1 cellular context compared by ENCODE assay signal in the genomic region with DNA sequence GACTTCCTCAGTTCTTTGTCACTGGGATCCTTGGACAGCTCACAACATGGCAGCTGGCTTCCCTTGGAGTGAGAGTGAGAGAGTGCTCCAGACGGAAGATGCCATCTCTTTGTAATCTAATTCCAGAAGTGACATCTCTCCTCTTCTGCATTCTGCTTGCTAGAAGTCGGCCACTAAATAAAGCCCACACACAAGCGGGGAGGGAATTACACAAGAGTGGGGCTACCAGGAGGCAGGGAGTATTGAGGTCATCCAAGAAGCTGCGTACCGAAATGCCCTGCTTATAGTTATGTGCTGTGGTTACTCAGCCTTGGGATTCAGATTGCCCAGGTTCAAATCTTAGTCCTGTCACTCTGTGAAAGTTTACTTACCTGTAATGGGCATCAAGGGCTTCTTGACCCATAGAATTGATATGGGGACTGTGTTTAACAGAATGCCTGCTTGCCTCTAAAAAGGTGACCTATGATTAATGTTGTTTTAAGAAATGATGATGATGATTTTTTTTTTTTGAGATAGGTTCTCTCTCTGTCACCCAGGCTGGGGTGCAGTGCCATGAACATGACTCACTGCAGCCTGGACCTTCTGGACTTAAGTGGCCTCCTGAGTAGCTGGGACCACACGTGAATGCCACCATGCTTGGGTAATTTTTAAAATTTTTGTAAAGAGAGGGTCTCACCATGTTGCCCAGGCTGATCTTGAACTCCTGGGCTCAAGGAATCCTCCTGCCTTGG.
A peak's percentile ranks its signal among the peaks of the same experiment; 100 is the strongest.
TF ChIP-seq lines count a peak whose summit lies in the region.

No MANE protein-coding gene starts in this region.

TF ChIP-seq in HepG2, 621 proteins besides CTCF, POLR2A, EP300 and RAD21 (continued from another document and continues in another):
- TF ChIP-seq, protein P1, sequence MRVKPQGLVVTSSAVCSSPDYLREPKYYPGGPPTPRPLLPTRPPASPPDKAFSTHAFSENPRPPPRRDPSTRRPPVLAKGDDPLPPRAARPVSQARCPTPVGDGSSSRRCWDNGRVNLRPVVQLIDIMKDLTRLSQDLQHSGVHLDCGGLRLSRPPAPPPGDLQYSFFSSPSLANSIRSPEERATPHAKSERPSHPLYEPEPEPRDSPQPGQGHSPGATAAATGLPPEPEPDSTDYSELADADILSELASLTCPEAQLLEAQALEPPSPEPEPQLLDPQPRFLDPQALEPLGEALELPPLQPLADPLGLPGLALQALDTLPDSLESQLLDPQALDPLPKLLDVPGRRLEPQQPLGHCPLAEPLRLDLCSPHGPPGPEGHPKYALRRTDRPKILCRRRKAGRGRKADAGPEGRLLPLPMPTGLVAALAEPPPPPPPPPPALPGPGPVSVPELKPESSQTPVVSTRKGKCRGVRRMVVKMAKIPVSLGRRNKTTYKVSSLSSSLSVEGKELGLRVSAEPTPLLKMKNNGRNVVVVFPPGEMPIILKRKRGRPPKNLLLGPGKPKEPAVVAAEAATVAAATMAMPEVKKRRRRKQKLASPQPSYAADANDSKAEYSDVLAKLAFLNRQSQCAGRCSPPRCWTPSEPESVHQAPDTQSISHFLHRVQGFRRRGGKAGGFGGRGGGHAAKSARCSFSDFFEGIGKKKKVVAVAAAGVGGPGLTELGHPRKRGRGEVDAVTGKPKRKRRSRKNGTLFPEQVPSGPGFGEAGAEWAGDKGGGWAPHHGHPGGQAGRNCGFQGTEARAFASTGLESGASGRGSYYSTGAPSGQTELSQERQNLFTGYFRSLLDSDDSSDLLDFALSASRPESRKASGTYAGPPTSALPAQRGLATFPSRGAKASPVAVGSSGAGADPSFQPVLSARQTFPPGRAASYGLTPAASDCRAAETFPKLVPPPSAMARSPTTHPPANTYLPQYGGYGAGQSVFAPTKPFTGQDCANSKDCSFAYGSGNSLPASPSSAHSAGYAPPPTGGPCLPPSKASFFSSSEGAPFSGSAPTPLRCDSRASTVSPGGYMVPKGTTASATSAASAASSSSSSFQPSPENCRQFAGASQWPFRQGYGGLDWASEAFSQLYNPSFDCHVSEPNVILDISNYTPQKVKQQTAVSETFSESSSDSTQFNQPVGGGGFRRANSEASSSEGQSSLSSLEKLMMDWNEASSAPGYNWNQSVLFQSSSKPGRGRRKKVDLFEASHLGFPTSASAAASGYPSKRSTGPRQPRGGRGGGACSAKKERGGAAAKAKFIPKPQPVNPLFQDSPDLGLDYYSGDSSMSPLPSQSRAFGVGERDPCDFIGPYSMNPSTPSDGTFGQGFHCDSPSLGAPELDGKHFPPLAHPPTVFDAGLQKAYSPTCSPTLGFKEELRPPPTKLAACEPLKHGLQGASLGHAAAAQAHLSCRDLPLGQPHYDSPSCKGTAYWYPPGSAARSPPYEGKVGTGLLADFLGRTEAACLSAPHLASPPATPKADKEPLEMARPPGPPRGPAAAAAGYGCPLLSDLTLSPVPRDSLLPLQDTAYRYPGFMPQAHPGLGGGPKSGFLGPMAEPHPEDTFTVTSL (CRISPR knock-in tag; IDR thresholded peaks at IDR 0.05; ENCODE audit: borderline replicate concordance), result no peak
- no peak for TF ChIP-seq ZFP41 (CRISPR knock-in tag; IDR thresholded peaks at IDR 0.05; ENCODE audit: borderline replicate concordance)
- TF ChIP-seq SOX13 (IDR thresholded peaks at IDR 0.05), result no peak
- TF ChIP-seq SOX13 (CRISPR knock-in tag; conservative IDR thresholded peaks at IDR 0.05 in 1 of 2, IDR thresholded peaks at IDR 0.05 in 1 of 2), result no peak
- no peak for TF ChIP-seq KLF16 (CRISPR knock-in tag; IDR thresholded peaks at IDR 0.05)
- TF ChIP-seq, protein P2, sequence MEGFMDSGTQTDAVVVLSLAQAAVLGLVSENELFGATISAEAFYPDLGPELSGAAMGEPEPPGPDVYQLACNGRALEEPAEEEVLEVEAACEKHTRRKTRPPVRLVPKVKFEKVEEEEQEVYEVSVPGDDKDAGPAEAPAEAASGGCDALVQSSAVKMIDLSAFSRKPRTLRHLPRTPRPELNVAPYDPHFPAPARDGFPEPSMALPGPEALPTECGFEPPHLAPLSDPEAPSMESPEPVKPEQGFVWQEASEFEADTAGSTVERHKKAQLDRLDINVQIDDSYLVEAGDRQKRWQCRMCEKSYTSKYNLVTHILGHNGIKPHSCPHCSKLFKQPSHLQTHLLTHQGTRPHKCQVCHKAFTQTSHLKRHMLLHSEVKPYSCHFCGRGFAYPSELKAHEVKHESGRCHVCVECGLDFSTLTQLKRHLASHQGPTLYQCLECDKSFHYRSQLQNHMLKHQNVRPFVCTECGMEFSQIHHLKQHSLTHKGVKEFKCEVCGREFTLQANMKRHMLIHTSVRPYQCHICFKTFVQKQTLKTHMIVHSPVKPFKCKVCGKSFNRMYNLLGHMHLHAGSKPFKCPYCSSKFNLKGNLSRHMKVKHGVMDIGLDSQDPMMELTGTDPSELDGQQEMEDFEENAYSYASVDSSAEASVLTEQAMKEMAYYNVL (CRISPR knock-in tag; IDR thresholded peaks at IDR 0.05; ENCODE audit: borderline replicate concordance), result no peak
- no peak for TF ChIP-seq ZNF879 (CRISPR knock-in tag; IDR thresholded peaks at IDR 0.05)
- no peak for TF ChIP-seq POLR2AphosphoS2 (IDR thresholded peaks at IDR 0.05; ENCODE audit: low read depth, low read length)
- no peak for TF ChIP-seq CENPX (CRISPR knock-in tag; IDR thresholded peaks at IDR 0.05)
- TF ChIP-seq PHF5A (CRISPR knock-in tag; IDR thresholded peaks at IDR 0.05; ENCODE audit: low read depth, unreplicated experiment), result no peak
- TF ChIP-seq, protein P3, sequence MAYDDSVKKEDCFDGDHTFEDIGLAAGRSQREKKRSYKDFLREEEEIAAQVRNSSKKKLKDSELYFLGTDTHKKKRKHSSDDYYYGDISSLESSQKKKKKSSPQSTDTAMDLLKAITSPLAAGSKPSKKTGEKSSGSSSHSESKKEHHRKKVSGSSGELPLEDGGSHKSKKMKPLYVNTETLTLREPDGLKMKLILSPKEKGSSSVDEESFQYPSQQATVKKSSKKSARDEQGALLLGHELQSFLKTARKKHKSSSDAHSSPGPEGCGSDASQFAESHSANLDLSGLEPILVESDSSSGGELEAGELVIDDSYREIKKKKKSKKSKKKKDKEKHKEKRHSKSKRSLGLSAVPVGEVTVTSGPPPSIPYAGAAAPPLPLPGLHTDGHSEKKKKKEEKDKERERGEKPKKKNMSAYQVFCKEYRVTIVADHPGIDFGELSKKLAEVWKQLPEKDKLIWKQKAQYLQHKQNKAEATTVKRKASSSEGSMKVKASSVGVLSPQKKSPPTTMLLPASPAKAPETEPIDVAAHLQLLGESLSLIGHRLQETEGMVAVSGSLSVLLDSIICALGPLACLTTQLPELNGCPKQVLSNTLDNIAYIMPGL (CRISPR knock-in tag; IDR thresholded peaks at IDR 0.05; ENCODE audit: borderline replicate concordance in 1 of 2, low read depth in 1 of 2), result no peak
- TF ChIP-seq ZBTB38 (CRISPR knock-in tag; IDR thresholded peaks at IDR 0.05), result no peak
- no peak for TF ChIP-seq KLF12 (CRISPR knock-in tag; IDR thresholded peaks at IDR 0.05; ENCODE audit: borderline replicate concordance)
- TF ChIP-seq, protein P4, sequence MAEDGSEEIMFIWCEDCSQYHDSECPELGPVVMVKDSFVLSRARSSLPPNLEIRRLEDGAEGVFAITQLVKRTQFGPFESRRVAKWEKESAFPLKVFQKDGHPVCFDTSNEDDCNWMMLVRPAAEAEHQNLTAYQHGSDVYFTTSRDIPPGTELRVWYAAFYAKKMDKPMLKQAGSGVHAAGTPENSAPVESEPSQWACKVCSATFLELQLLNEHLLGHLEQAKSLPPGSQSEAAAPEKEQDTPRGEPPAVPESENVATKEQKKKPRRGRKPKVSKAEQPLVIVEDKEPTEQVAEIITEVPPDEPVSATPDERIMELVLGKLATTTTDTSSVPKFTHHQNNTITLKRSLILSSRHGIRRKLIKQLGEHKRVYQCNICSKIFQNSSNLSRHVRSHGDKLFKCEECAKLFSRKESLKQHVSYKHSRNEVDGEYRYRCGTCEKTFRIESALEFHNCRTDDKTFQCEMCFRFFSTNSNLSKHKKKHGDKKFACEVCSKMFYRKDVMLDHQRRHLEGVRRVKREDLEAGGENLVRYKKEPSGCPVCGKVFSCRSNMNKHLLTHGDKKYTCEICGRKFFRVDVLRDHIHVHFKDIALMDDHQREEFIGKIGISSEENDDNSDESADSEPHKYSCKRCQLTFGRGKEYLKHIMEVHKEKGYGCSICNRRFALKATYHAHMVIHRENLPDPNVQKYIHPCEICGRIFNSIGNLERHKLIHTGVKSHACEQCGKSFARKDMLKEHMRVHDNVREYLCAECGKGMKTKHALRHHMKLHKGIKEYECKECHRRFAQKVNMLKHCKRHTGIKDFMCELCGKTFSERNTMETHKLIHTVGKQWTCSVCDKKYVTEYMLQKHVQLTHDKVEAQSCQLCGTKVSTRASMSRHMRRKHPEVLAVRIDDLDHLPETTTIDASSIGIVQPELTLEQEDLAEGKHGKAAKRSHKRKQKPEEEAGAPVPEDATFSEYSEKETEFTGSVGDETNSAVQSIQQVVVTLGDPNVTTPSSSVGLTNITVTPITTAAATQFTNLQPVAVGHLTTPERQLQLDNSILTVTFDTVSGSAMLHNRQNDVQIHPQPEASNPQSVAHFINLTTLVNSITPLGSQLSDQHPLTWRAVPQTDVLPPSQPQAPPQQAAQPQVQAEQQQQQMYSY (CRISPR knock-in tag; IDR thresholded peaks at IDR 0.05), result no peak
- TF ChIP-seq, protein P5, sequence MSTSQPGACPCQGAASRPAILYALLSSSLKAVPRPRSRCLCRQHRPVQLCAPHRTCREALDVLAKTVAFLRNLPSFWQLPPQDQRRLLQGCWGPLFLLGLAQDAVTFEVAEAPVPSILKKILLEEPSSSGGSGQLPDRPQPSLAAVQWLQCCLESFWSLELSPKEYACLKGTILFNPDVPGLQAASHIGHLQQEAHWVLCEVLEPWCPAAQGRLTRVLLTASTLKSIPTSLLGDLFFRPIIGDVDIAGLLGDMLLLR (CRISPR knock-in tag; IDR thresholded peaks at IDR 0.05), result 0 out of 2 replicates have a peak, but pooled peaks have one; percentile 21
- no peak for TF ChIP-seq HOXA9 (CRISPR knock-in tag; IDR thresholded peaks at IDR 0.05; ENCODE audit: borderline replicate concordance)
- TF ChIP-seq, protein P6, sequence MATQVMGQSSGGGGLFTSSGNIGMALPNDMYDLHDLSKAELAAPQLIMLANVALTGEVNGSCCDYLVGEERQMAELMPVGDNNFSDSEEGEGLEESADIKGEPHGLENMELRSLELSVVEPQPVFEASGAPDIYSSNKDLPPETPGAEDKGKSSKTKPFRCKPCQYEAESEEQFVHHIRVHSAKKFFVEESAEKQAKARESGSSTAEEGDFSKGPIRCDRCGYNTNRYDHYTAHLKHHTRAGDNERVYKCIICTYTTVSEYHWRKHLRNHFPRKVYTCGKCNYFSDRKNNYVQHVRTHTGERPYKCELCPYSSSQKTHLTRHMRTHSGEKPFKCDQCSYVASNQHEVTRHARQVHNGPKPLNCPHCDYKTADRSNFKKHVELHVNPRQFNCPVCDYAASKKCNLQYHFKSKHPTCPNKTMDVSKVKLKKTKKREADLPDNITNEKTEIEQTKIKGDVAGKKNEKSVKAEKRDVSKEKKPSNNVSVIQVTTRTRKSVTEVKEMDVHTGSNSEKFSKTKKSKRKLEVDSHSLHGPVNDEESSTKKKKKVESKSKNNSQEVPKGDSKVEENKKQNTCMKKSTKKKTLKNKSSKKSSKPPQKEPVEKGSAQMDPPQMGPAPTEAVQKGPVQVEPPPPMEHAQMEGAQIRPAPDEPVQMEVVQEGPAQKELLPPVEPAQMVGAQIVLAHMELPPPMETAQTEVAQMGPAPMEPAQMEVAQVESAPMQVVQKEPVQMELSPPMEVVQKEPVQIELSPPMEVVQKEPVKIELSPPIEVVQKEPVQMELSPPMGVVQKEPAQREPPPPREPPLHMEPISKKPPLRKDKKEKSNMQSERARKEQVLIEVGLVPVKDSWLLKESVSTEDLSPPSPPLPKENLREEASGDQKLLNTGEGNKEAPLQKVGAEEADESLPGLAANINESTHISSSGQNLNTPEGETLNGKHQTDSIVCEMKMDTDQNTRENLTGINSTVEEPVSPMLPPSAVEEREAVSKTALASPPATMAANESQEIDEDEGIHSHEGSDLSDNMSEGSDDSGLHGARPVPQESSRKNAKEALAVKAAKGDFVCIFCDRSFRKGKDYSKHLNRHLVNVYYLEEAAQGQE (IDR thresholded peaks at IDR 0.05; ENCODE audit: borderline replicate concordance in 1 of 2, low read depth in 1 of 2, low read length in 2 of 2), result no peak
- TF ChIP-seq ZNF703 (CRISPR knock-in tag; IDR thresholded peaks at IDR 0.05; ENCODE audit: borderline replicate concordance), result no peak
- no peak for TF ChIP-seq ZNF577 (CRISPR knock-in tag; IDR thresholded peaks at IDR 0.05; ENCODE audit: borderline replicate concordance, low read depth)
- TF ChIP-seq KAT2B (IDR thresholded peaks at IDR 0.05; ENCODE audit: borderline replicate concordance, low read depth, low read length), result no peak
- TF ChIP-seq ZNF136 (CRISPR knock-in tag; IDR thresholded peaks at IDR 0.05; ENCODE audit: low read depth), result no peak
- TF ChIP-seq, protein P7, sequence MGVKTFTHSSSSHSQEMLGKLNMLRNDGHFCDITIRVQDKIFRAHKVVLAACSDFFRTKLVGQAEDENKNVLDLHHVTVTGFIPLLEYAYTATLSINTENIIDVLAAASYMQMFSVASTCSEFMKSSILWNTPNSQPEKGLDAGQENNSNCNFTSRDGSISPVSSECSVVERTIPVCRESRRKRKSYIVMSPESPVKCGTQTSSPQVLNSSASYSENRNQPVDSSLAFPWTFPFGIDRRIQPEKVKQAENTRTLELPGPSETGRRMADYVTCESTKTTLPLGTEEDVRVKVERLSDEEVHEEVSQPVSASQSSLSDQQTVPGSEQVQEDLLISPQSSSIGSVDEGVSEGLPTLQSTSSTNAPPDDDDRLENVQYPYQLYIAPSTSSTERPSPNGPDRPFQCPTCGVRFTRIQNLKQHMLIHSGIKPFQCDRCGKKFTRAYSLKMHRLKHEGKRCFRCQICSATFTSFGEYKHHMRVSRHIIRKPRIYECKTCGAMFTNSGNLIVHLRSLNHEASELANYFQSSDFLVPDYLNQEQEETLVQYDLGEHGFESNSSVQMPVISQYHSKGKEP (CRISPR knock-in tag; IDR thresholded peaks at IDR 0.05), result no peak
- TF ChIP-seq, protein P8, sequence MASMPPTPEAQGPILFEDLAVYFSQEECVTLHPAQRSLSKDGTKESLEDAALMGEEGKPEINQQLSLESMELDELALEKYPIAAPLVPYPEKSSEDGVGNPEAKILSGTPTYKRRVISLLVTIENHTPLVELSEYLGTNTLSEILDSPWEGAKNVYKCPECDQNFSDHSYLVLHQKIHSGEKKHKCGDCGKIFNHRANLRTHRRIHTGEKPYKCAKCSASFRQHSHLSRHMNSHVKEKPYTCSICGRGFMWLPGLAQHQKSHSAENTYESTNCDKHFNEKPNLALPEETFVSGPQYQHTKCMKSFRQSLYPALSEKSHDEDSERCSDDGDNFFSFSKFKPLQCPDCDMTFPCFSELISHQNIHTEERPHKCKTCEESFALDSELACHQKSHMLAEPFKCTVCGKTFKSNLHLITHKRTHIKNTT (CRISPR knock-in tag; IDR thresholded peaks at IDR 0.05), result no peak
